2 cellular contexts compared by ENCODE assay signal in genomic region chr19:11560404-11560988, GRCh38.
TF ChIP-seq lines count a peak whose summit lies in the region.

No MANE protein-coding gene starts in this region.

TF ChIP-seq in HCT116, 20 proteins besides CTCF, POLR2A, EP300 and RAD21:
- TF ChIP-seq YY1 (IDR thresholded peaks at IDR 0.05; ENCODE audit: extremely low read depth, insufficient replicate concordance, low read depth, low read length) (no peak), TCF7L2 (IDR thresholded peaks at IDR 0.05; ENCODE audit: borderline replicate concordance, extremely low read depth, insufficient read depth, insufficient read length) (no peak), SRF (IDR thresholded peaks at IDR 0.05; ENCODE audit: low read depth) (no peak), SP1 (IDR thresholded peaks at IDR 0.05; ENCODE audit: low read depth) (no peak), ZFX (IDR thresholded peaks at IDR 0.05) (no peak), ELF1 (IDR thresholded peaks at IDR 0.05; ENCODE audit: borderline replicate concordance, low read depth) (no peak), CEBPB (IDR thresholded peaks at IDR 0.05; ENCODE audit: low read depth) (no peak), SIN3A (IDR thresholded peaks at IDR 0.05; ENCODE audit: low read depth) (no peak), ZNF274 (IDR thresholded peaks at IDR 0.05; ENCODE audit: low read depth, low read length) (no peak), FOSL1 (IDR thresholded peaks at IDR 0.05; ENCODE audit: low read depth) (no peak)

TF ChIP-seq in H1, 55 proteins besides CTCF, POLR2A, EP300 and RAD21:
- TF ChIP-seq BCL11A (IDR thresholded peaks at IDR 0.05; ENCODE audit: low read depth in 2 of 2, low read length in 2 of 2) (no peak), POLR2AphosphoS5 (IDR thresholded peaks at IDR 0.05; ENCODE audit: low read depth, low read length) (no peak), ATF3 (IDR thresholded peaks at IDR 0.05; ENCODE audit: insufficient read depth, low read depth, low read length) (no peak), SRF (IDR thresholded peaks at IDR 0.05; ENCODE audit: low read depth, low read length) (no peak), KDM4A (IDR thresholded peaks at IDR 0.05; ENCODE audit: low read depth, low read length, severe bottlenecking) (no peak), TBP (IDR thresholded peaks at IDR 0.05; ENCODE audit: low read depth, low read length) (no peak), CEBPB (IDR thresholded peaks at IDR 0.05; ENCODE audit: low read depth, low read length) (no peak), MAX (IDR thresholded peaks at IDR 0.05) (no peak), SAP30 (IDR thresholded peaks at IDR 0.05; ENCODE audit: insufficient read depth, insufficient replicate concordance, low read length) (no peak), YY1 (IDR thresholded peaks at IDR 0.05; ENCODE audit: low read depth, low read length) (no peak), SIX5 (IDR thresholded peaks at IDR 0.05; ENCODE audit: low read depth, low read length) (no peak), NRF1 (IDR thresholded peaks at IDR 0.05; ENCODE audit: low read depth, low read length) (no peak)
